Comparison of ENCODE assay signal across 22 cellular contexts in genomic region chr7:120070201-120070600, GRCh38.
"Had no signal": no experiment of that assay in that cellular context is flagged by ENCODE, and none has a peak within 500 bp of the region (broad histone marks: within the 10 kb centered on the region; RNA-seq: fewer than 3 reads in every experiment).

No MANE protein-coding gene starts in this region.

- H3K4me3 Mint-ChIP-seq: activated naive CD4-positive, alpha-beta T cell treated with anti-CD3 and anti-CD28 coated beads, Interleukin-2, amount 50 U/mL, for 24 hours; natural killer cell; stimulated activated effector memory CD8-positive, alpha-beta T cell treated with anti-CD3 and anti-CD28 coated beads, Interleukin-12 subunit alpha, Interleukin-12 subunit beta, amount 100 ng/mL, for 72 hours had no signal

- H3K27ac Mint-ChIP-seq: activated naive CD4-positive, alpha-beta T cell treated with anti-CD3 and anti-CD28 coated beads, Interleukin-2, amount 50 U/mL, for 24 hours; natural killer cell; stimulated activated effector memory CD8-positive, alpha-beta T cell treated with anti-CD3 and anti-CD28 coated beads, Interleukin-12 subunit alpha, Interleukin-12 subunit beta, amount 100 ng/mL, for 72 hours had no signal

- H3K4me3 ChIP-seq: adrenal gland, lower lobe of right lung, ovary, psoas muscle, thoracic aorta, upper lobe of left lung had no signal

- H3K36me3 ChIP-seq: adrenal gland, lower lobe of right lung, ovary, thoracic aorta, upper lobe of left lung, WERI-Rb-1 had no signal

- H3K4me1 Mint-ChIP-seq: activated naive CD4-positive, alpha-beta T cell treated with anti-CD3 and anti-CD28 coated beads, Interleukin-2, amount 50 U/mL, for 24 hours; natural killer cell; stimulated activated effector memory CD8-positive, alpha-beta T cell treated with anti-CD3 and anti-CD28 coated beads, Interleukin-12 subunit alpha, Interleukin-12 subunit beta, amount 100 ng/mL, for 72 hours had no signal

- ATAC-seq: lower lobe of right lung; natural killer cell; psoas muscle; right cardiac atrium; stimulated activated effector memory CD8-positive, alpha-beta T cell treated with anti-CD3 and anti-CD28 coated beads, Interleukin-12 subunit alpha, Interleukin-12 subunit beta, amount 100 ng/mL, for 72 hours had no signal

- H3K9me3 ChIP-seq: lower lobe of right lung, ovary, thoracic aorta had no signal

- H3K27me3 Mint-ChIP-seq: activated naive CD4-positive, alpha-beta T cell treated with anti-CD3 and anti-CD28 coated beads, Interleukin-2, amount 50 U/mL, for 24 hours had no signal

- DNase-seq: activated CD4-positive, alpha-beta T cell treated with anti-CD3 and anti-CD28 coated beads for 1 hour; activated CD4-positive, alpha-beta T cell treated with anti-CD3 and anti-CD28 coated beads, Interleukin-2, amount 50 U/mL, for 4 hours; activated gamma-delta T cell; adrenal gland; cerebellar nuclear complex; cortex of kidney; erythroblast; foreskin melanocyte; glutamatergic neuron; hypothalamus; lower lobe of right lung; natural killer cell; ovary; psoas muscle; right cardiac atrium; small intestine; stimulated activated CD4-positive, alpha-beta T cell treated with anti-CD3 and anti-CD28 coated beads, Interleukin-4, amount 100 ng/mL, for 24 hours; upper lobe of left lung; WERI-Rb-1 had no signal

- H3K27ac ChIP-seq: adrenal gland, lower lobe of right lung, ovary, psoas muscle, thoracic aorta, upper lobe of left lung, WERI-Rb-1 had no signal

- H3K4me1 ChIP-seq: adrenal gland, lower lobe of right lung, psoas muscle, upper lobe of left lung had no signal

- H3K36me3 Mint-ChIP-seq: activated naive CD4-positive, alpha-beta T cell treated with anti-CD3 and anti-CD28 coated beads, Interleukin-2, amount 50 U/mL, for 24 hours; stimulated activated effector memory CD8-positive, alpha-beta T cell treated with anti-CD3 and anti-CD28 coated beads, Interleukin-12 subunit alpha, Interleukin-12 subunit beta, amount 100 ng/mL, for 72 hours had no signal

- H3K27me3 ChIP-seq: adrenal gland, ovary, upper lobe of left lung had no signal
